17 cellular contexts compared by ENCODE assay signal in genomic region chr19:2942928-2943640, GRCh38. TPM values are rescaled to one million over a fixed set of nuclear protein-coding genes. Genes with fewer than 3 reads are reported as not detected.
DNase-seq lines count a peak whose midpoint lies in the region; ATAC-seq, FAIRE-seq and TF ChIP-seq lines count a peak whose summit lies in the region.
"Had no signal": no experiment of that assay in that cellular context is flagged by ENCODE, and none has a peak within 500 bp of the region (broad histone marks: within the 10 kb centered on the region; RNA-seq: fewer than 3 reads in every experiment).

No MANE protein-coding gene starts in this region.

- H2AFZ ChIP-seq in HCT116 (ENCODE audit: low read depth, low read length, poor library complexity, severe bottlenecking): no peak overlapping the region

- H3K27me3 Mint-ChIP-seq in activated CD8-positive, alpha-beta T cell treated with anti-CD3 and anti-CD28 coated beads, Interleukin-2, amount 10 ng/mL, durations not matched to agents 7 days and 5 days (ENCODE audit: low read depth): no peaks in the 10 kb centered on the region
- peaks cover 0 to 2% (median 0%) of the 10 kb centered on the region in 5 donors for H3K27me3 Mint-ChIP-seq in naive thymus-derived CD8-positive, alpha-beta T cell

- RAD21 ChIA-PET in HCT116 (lab: Charles Lee; ENCODE audit: low non-redundant PET in 1 of 2, low total read pairs in 2 of 2, uncharacterized antibody in 2 of 2, unreplicated experiment in 2 of 2): no interaction called here

- DNase-seq in SIG-M5 treated with dmso at 0.1 percent for 504 hours (lab: John Stamatoyannopoulos, UW; ENCODE audit: unreplicated experiment) (peak; percentile 36), SIG-M5 (lab: John Stamatoyannopoulos, UW) (no peak), HCT116 (ENCODE audit: low read depth, low spot score) (no peak), HTR-8/SVneo (ENCODE audit: insufficient read length, low spot score) (no peak), Right ventricle myocardium superior (no peak), posterior vena cava (ENCODE audit: low spot score) (no peak)
- DNase-seq in activated CD8-positive, alpha-beta T cell treated with anti-CD3 and anti-CD28 coated beads, Interleukin-2, amount 10 ng/mL, durations not matched to agents 7 days and 5 days: no peak
- no peak for DNase-seq in naive thymus-derived CD8-positive, alpha-beta T cell
- DNase-seq: activated CD4-positive, CD25-positive, alpha-beta regulatory T cell; COR-L47; effector memory CD4-positive, alpha-beta T cell; NCI-H1048; NCI-H2171; stimulated activated naive CD4-positive, alpha-beta T cell had no signal

- no peaks in the 10 kb centered on the region for H3K27me3 ChIP-seq in HCT116 (ENCODE audit: insufficient read depth, low read length)
- H3K27me3 ChIP-seq: vagina had no signal

- no peak for TF ChIP-seq CTCF in HCT116 (IDR thresholded peaks at IDR 0.05 in 2 of 3, conservative IDR thresholded peaks at IDR 0.05 in 1 of 3; ENCODE audit: borderline replicate concordance in 1 of 3, insufficient read depth in 1 of 3, low read depth in 2 of 3, low read length in 2 of 3)

- peak overlapping the region; percentile 95; the same call in 1 of the 2 replicates for H3K4me2 ChIP-seq in HCT116 (ENCODE audit: low read length)

- POLR2A ChIA-PET in HCT116 (lab: Charles Lee): interaction anchor here (0.8 kb wide), 1 partner anchor 42 kb away, joined by 3 read pairs; the partner anchor contains the start of gene ZNF57
- POLR2A ChIA-PET in activated CD8-positive, alpha-beta T cell treated with anti-CD3 and anti-CD28 coated beads, Interleukin-2, amount 10 ng/mL, durations not matched to agents 7 days and 5 days (lab: Charles Lee): interaction anchor here (0.7 kb wide), 1 partner anchor 33 kb away, joined by 3 read pairs; no protein-coding TSS in a partner anchor
- POLR2A ChIA-PET in naive thymus-derived CD8-positive, alpha-beta T cell (lab: Charles Lee): interaction anchor here (1.1 kb wide), 1 partner anchor 124 kb away, joined by 3 read pairs; the partner anchor contains the start of gene ZNF554

- CTCF ChIA-PET in HCT116 (lab: Charles Lee): interaction anchor here (0.7 to 1.3 kb wide), 2 partner anchors 34 to 295 kb away, joined by 3 to 4 read pairs; partner anchors contain the start of gene TLE6
- CTCF ChIA-PET in activated CD8-positive, alpha-beta T cell treated with anti-CD3 and anti-CD28 coated beads, Interleukin-2, amount 10 ng/mL, durations not matched to agents 7 days and 5 days (lab: Charles Lee): no interaction called here

- H3K4me3 Mint-ChIP-seq in activated CD8-positive, alpha-beta T cell treated with anti-CD3 and anti-CD28 coated beads, Interleukin-2, amount 10 ng/mL, durations not matched to agents 7 days and 5 days: peak overlapping the region; percentile 54
- H3K4me3 Mint-ChIP-seq in naive thymus-derived CD8-positive, alpha-beta T cell: peak overlapping the region; percentile 16 to 98 (median 83)

- BruUV-seq in HCT116 (replicated peaks; lab: Mats Ljungman, UMichigan): no TSS peak

- no peaks in the 10 kb centered on the region for H3K9me2 ChIP-seq in HCT116 (ENCODE audit: insufficient read depth)

- no peak overlapping the region for H3K27ac ChIP-seq in HCT116 (ENCODE audit: low read depth, low read length)
- H3K27ac ChIP-seq: vagina had no signal

- peaks cover 0 to 7% of the 10 kb centered on the region in 2 experiments; a peak in 1 of 4 replicates for H3K9me3 ChIP-seq in HCT116 (ENCODE audit: control insufficient read depth in 1 of 2, insufficient read depth in 1 of 2, low read depth in 1 of 2, low read length in 2 of 2)
- H3K9me3 ChIP-seq: vagina had no signal

- peaks cover 18% of the 10 kb centered on the region for H3K36me3 Mint-ChIP-seq in activated CD8-positive, alpha-beta T cell treated with anti-CD3 and anti-CD28 coated beads, Interleukin-2, amount 10 ng/mL, durations not matched to agents 7 days and 5 days (ENCODE audit: low read depth)
- peaks cover 0 to 7% (median 0%) of the 10 kb centered on the region in 3 donors for H3K36me3 Mint-ChIP-seq in naive thymus-derived CD8-positive, alpha-beta T cell

- H3K4me3 ChIP-seq in HCT116 (replicated peaks in 1 of 2; ENCODE audit: low read depth in 1 of 2, low read length in 2 of 2): no peak overlapping the region; a peak in 1 of 4 replicates

- intact Hi-C loops in HCT116 (cut with micrococcal nuclease) (loop anchor here (5.0 kb wide), 1 partner anchor 41 kb away; the partner anchor contains the start of gene ZNF57), Right ventricle myocardium superior (cut with DNase I) (loop anchor here (10.0 kb wide), 1 partner anchor 58 kb away; no protein-coding TSS in a partner anchor), posterior vena cava (cut with DNase I) (loop anchor here in 1 of 2 donors (5.0 kb wide), 1 partner anchor 41 kb away; the partner anchor contains the start of gene ZNF57)

- H3K79me2 ChIP-seq in HCT116 (ENCODE audit: insufficient read depth, low read length): peaks cover 32% of the 10 kb centered on the region; the same call in 1 of the 2 replicates

- no peak for TF ChIP-seq POLR2A in HCT116 (IDR thresholded peaks at IDR 0.05; ENCODE audit: borderline replicate concordance, extremely low read depth, insufficient read depth, insufficient read length)

- TF ChIP-seq RAD21 in HCT116 (IDR thresholded peaks at IDR 0.05; ENCODE audit: low read depth): no peak

- no peak for FAIRE-seq in HTR-8/SVneo (lab: Jason Lieb, UNC)
- FAIRE-seq: bronchial epithelial cell, GM19239 had no signal

- no peak overlapping the region for H3K9ac ChIP-seq in HCT116 (ENCODE audit: low read length)

- H3K4me1 Mint-ChIP-seq in activated CD8-positive, alpha-beta T cell treated with anti-CD3 and anti-CD28 coated beads, Interleukin-2, amount 10 ng/mL, durations not matched to agents 7 days and 5 days (ENCODE audit: low read depth): peaks cover 27% of the 10 kb centered on the region
- peaks cover 11 to 33% (median 23%) of the 10 kb centered on the region in 4 donors for H3K4me1 Mint-ChIP-seq in naive thymus-derived CD8-positive, alpha-beta T cell

- peaks cover 2 to 12% of the 10 kb centered on the region in 2 experiments; a peak in 3 of 4 replicates for H3K36me3 ChIP-seq in HCT116 (ENCODE audit: control insufficient read depth in 1 of 2, insufficient read depth in 2 of 2, low read length in 2 of 2)

- ATAC-seq in HCT116 (no peak), Right ventricle myocardium superior (ENCODE audit: poor library complexity) (no peak)
- ATAC-seq in activated CD8-positive, alpha-beta T cell treated with anti-CD3 and anti-CD28 coated beads, Interleukin-2, amount 10 ng/mL, durations not matched to agents 7 days and 5 days: no peak
- ATAC-seq in naive thymus-derived CD8-positive, alpha-beta T cell: no peak

- H4K20me1 ChIP-seq in HCT116 (ENCODE audit: insufficient read depth): no peaks in the 10 kb centered on the region

- no peak overlapping the region for H3K27ac Mint-ChIP-seq in activated CD8-positive, alpha-beta T cell treated with anti-CD3 and anti-CD28 coated beads, Interleukin-2, amount 10 ng/mL, durations not matched to agents 7 days and 5 days
- H3K27ac Mint-ChIP-seq in naive thymus-derived CD8-positive, alpha-beta T cell: peak overlapping the region in 3 of 10 donors; percentile 24 to 97 (median 29)

- H3K4me1 ChIP-seq in HCT116 (ENCODE audit: control insufficient read depth in 1 of 2, insufficient read depth in 2 of 2, low read length in 2 of 2): peaks cover 2 to 17% of the 10 kb centered on the region in 2 experiments; a peak in 2 of 4 replicates

- H3K9me3 Mint-ChIP-seq in activated CD8-positive, alpha-beta T cell treated with anti-CD3 and anti-CD28 coated beads, Interleukin-2, amount 10 ng/mL, durations not matched to agents 7 days and 5 days (ENCODE audit: insufficient read depth): no peaks in the 10 kb centered on the region
- H3K9me3 Mint-ChIP-seq in naive thymus-derived CD8-positive, alpha-beta T cell: no peaks in the 10 kb centered on the region

TF ChIP-seq in HCT116, 20 proteins besides CTCF, POLR2A, EP300 and RAD21 (continues in another document):
- TF ChIP-seq SP1 (IDR thresholded peaks at IDR 0.05; ENCODE audit: low read depth): no peak
- TF ChIP-seq CEBPB (IDR thresholded peaks at IDR 0.05; ENCODE audit: low read depth): no peak
- TF ChIP-seq SIN3A (IDR thresholded peaks at IDR 0.05; ENCODE audit: low read depth): no peak

RNA-seq across cellular contexts. Expression of gene ZNF77, which starts 1.7 kb away (rescaled TPM):
- total RNA-seq in HCT116 (2021; ENCODE audit: unreplicated experiment): 5.9 TPM
- polyA plus RNA-seq in HCT116 (2012): 7.2 and 7.6 TPM in 2 replicates
- total RNA-seq in activated CD8-positive, alpha-beta T cell treated with anti-CD3 and anti-CD28 coated beads, Interleukin-2, amount 10 ng/mL, durations not matched to agents 7 days and 5 days: 1 to 10 TPM; 3.7 to 4.3 TPM
- 1 to 10 TPM; 5.7 to 6.9 TPM for total RNA-seq in naive thymus-derived CD8-positive, alpha-beta T cell
- polyA plus RNA-seq in naive thymus-derived CD8-positive, alpha-beta T cell: 1 to 10 TPM; 1.3 to 2.1 (median 1.7) TPM
- 2.1 TPM for total RNA-seq in Right ventricle myocardium superior
- total RNA-seq in posterior vena cava: 1 to 10 TPM; 2.4 to 4.0 TPM

RNA-seq across cellular contexts. Expression of gene TLE6, which starts 34.3 kb away (rescaled TPM):
- total RNA-seq in HCT116 (2021; ENCODE audit: unreplicated experiment) (10.9 TPM), Right ventricle myocardium superior (0.70 TPM), posterior vena cava (1 to 10 TPM in 1 of 2 donors, under 1 TPM in 1; 0.57 to 3.4 TPM)
- 12.5 and 15.2 TPM in 2 replicates for polyA plus RNA-seq in HCT116 (2012)
- total RNA-seq in activated CD8-positive, alpha-beta T cell treated with anti-CD3 and anti-CD28 coated beads, Interleukin-2, amount 10 ng/mL, durations not matched to agents 7 days and 5 days: 1 to 10 TPM; 2.0 to 2.7 TPM
- under 1 TPM in 1 of 2 experiments, not detected in 1; 0.30 TPM for total RNA-seq in naive thymus-derived CD8-positive, alpha-beta T cell
- under 1 TPM in 2 of 3 donors, not detected in 1; 0.52 to 0.82 TPM for polyA plus RNA-seq in naive thymus-derived CD8-positive, alpha-beta T cell
- total RNA-seq: bronchial epithelial cell had no signal

RNA-seq across cellular contexts. Expression of gene ZNF57, which starts 42.4 kb away (rescaled TPM):
- 8.3 TPM for total RNA-seq in HCT116 (2021; ENCODE audit: unreplicated experiment)
- 4.2 and 6.4 TPM in 2 replicates for polyA plus RNA-seq in HCT116 (2012)
- 1 to 10 TPM; 4.0 to 4.5 TPM for total RNA-seq in activated CD8-positive, alpha-beta T cell treated with anti-CD3 and anti-CD28 coated beads, Interleukin-2, amount 10 ng/mL, durations not matched to agents 7 days and 5 days
- 1 to 10 TPM; 3.0 to 3.6 TPM for total RNA-seq in naive thymus-derived CD8-positive, alpha-beta T cell
- 1 to 10 TPM; 1.7 to 2.9 (median 1.8) TPM for polyA plus RNA-seq in naive thymus-derived CD8-positive, alpha-beta T cell
- total RNA-seq in Right ventricle myocardium superior: 3.5 TPM
- total RNA-seq in posterior vena cava: 1 to 10 TPM; 2.4 to 3.0 TPM
